In the genomic region with DNA sequence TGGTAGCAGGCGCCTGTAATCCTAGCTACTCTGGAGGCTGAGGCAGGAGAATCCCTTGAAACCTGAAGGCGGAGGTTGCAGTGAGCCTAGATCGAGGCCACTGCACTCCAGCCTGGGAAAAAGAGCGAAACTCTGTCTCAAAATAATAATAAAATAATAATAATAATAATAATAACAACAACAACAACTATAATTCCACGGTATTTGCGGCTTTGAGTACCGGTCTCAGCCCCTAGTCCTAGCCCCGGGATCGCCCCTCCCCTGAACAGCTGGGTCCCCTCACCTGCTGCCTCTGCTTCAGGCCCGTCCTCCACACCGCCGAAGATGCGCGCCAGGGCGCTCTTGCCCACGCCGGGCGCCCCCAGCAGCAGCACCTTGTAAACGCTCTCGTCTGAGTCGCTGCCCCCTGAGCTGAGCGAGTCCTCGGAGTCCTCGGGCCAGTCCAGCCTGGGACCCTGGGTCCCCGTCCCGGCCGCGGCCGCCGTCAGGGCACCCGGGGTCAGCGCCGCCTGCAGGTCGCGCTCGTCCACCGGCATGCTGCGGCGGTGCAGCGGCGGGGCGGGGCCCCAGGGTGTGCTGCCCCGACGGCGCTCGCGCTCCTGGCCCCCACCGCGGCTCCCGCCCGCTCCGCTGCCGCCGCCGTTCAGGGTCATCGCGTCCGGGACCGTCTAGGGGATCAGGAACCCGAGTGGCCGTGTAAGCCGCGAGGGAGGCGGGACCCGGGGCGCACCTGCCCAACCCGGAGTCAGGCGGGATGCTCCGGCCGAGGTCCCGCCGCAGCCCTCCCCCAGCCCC, we compare ENCODE assay signal across 9 cellular contexts. TPM values are rescaled to one million over a fixed set of nuclear protein-coding genes. Genes with fewer than 3 reads are reported as not detected.
A peak's percentile ranks its signal among the peaks of the same experiment; 100 is the strongest.
DNase-seq lines count a peak whose midpoint lies in the region; TF ChIP-seq lines count a peak whose summit lies in the region.
"Had no signal": no experiment of that assay in that cellular context is flagged by ENCODE, and none has a peak within 500 bp of the region (broad histone marks: within the 10 kb centered on the region; RNA-seq: fewer than 3 reads in every experiment).

No MANE protein-coding gene starts in this region.

- peak overlapping the region; percentile 79 to 91 (median 89) for H3K9ac ChIP-seq in skeletal muscle tissue (ENCODE audit: low read depth in 1 of 3, low read length in 3 of 3)

- TF ChIP-seq CTCF in LNCaP clone FGC (IDR thresholded peaks at IDR 0.05; ENCODE audit: control insufficient read depth, extremely low read depth, insufficient read depth), result peak; percentile 34; the same call in 1 of the 2 replicates
- peak in 1 of 2 donors; percentile 45 for TF ChIP-seq CTCF in right atrium auricular region (IDR thresholded peaks at IDR 0.05)

- no peaks in the 10 kb centered on the region for H3K9me3 ChIP-seq in right atrium auricular region
- H3K9me3 ChIP-seq in skeletal muscle tissue (ENCODE audit: control insufficient read depth in 3 of 3, low read length in 3 of 3), result no peaks in the 10 kb centered on the region

- DNase-seq in LNCaP clone FGC (ENCODE audit: low read depth), result no peak
- DNase-seq in activated naive CD4-positive, alpha-beta T cell treated with anti-CD3 and anti-CD28 coated beads, Interleukin-2, amount 50 U/mL, for 16 hours, result peak; percentile 38
- no peak for DNase-seq in right atrium auricular region (ENCODE audit: low spot score)
- DNase-seq in NCI-H146 (lab: John Stamatoyannopoulos, UW), result no peak
- no peak for DNase-seq in SIG-M5 treated with dmso at 0.1 percent for 504 hours (lab: John Stamatoyannopoulos, UW; ENCODE audit: unreplicated experiment)
- DNase-seq in NAMALWA (ENCODE audit: low spot score), result no peak

- peaks cover 14% of the 10 kb centered on the region for H3K36me3 ChIP-seq in right atrium auricular region
- peaks cover 13 to 24% (median 15%) of the 10 kb centered on the region in 3 donors for H3K36me3 ChIP-seq in skeletal muscle tissue (ENCODE audit: control insufficient read depth in 3 of 3, insufficient read depth in 3 of 3, low read length in 3 of 3)

- H3K4me1 ChIP-seq in right atrium auricular region (peaks cover 0 to 53% of the 10 kb centered on the region in 2 donors), skeletal muscle tissue (ENCODE audit: control insufficient read depth in 3 of 3, insufficient read depth in 3 of 3, low read length in 3 of 3) (peaks cover 56 to 84% (median 81%) of the 10 kb centered on the region in 3 donors)

- H3K27ac ChIP-seq in right atrium auricular region (peak overlapping the region; percentile 87 to 98), skeletal muscle tissue (ENCODE audit: low read depth, low read length) (peak overlapping the region; percentile 98)
- H3K27ac ChIP-seq: SK-N-MC had no signal

- H3K27me3 ChIP-seq in right atrium auricular region (no peaks in the 10 kb centered on the region), skeletal muscle tissue (ENCODE audit: control insufficient read depth in 3 of 3, insufficient read depth in 3 of 3, low read length in 3 of 3) (peaks cover 0 to 7% (median 0%) of the 10 kb centered on the region in 3 donors)

- H3K4me3 ChIP-seq in GM08714 (ENCODE audit: low read length) (peak overlapping the region; percentile 23; the same call in 1 of the 2 replicates), LNCaP clone FGC (ENCODE audit: low read depth, low read length) (no peak overlapping the region), right atrium auricular region (peak overlapping the region; percentile 60 to 78), skeletal muscle tissue (ENCODE audit: low read length in 3 of 3) (peak overlapping the region; percentile 82 to 88 (median 84))
- H3K4me3 ChIP-seq: SK-N-MC had no signal

RNA-seq across cellular contexts. Expression of a gene that starts 0.6 kb away (rescaled TPM):
- 100 to 1,000 TPM; 173 to 266 TPM for total RNA-seq in right atrium auricular region
- 19.3 TPM for total RNA-seq in skeletal muscle tissue

RNA-seq across cellular contexts. Expression of a gene that starts 6.0 kb away (rescaled TPM):
- total RNA-seq in right atrium auricular region (1 to 10 TPM in 1 of 2 donors, under 1 TPM in 1; 0.79 to 1.4 TPM), skeletal muscle tissue (not detected)

RNA-seq across cellular contexts. Expression of a gene that starts 9.5 kb away (rescaled TPM):
- 100 to 1,000 TPM in 1 of 2 donors, 10 to 100 TPM in 1; 75.3 to 118 TPM for total RNA-seq in right atrium auricular region
- total RNA-seq in skeletal muscle tissue, result 95.0 TPM

RNA-seq across cellular contexts. Expression of a gene that starts 10.6 kb away (rescaled TPM):
- total RNA-seq in right atrium auricular region (10 to 100 TPM; 33.1 to 51.4 TPM), skeletal muscle tissue (15.7 TPM)

RNA-seq across cellular contexts. Expression of a gene that starts 36.3 kb away (rescaled TPM):
- under 1 TPM; 0.16 to 0.89 TPM for total RNA-seq in right atrium auricular region
- 0.52 TPM for total RNA-seq in skeletal muscle tissue
